In the genomic region with DNA sequence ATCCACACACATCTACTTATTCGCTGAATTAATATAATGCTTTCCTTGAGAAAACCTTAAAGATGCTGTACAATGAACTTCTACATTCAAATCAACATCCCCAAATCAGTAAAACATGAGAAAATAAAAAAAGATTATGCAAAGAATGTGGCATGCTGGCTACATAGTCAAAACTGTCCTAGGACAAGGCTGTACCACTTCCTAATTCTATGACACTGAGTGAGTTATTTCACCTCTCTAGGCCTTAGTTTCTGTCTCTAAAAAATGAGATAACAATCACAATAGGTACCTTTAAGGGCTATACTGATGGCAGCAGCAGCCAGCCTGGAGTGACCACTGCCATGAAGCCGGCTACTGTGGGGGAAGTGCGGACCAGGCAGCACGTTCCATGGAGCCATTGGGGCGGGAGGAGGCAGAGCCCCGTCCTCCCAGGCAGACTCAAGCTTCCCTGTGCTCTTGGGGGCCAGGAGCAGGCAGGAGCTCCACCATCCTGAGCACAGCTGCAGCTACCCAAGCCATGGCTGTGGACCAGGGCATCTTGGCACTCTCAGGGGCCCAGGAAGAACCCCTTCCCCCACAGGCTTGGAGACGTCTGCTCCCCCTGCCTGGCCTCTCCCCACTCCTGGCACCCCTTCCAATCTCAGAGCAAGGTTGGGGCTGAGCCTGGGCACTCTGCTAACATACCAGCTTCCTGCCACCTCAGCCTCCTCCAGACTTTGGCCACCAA, we compare ENCODE assay signal across 12 cellular contexts.
DNase-seq lines count a peak whose midpoint lies in the region; ATAC-seq and TF ChIP-seq lines count a peak whose summit lies in the region.
"Had no signal": no experiment of that assay in that cellular context is flagged by ENCODE, and none has a peak within 500 bp of the region (broad histone marks: within the 10 kb centered on the region; RNA-seq: fewer than 3 reads in every experiment).

No MANE protein-coding gene starts in this region.

- peak; percentile 79 for ATAC-seq in GM19025 (IDR thresholded peaks at IDR 0.05; ENCODE audit: low read depth, unreplicated experiment)
- peak; percentile 93 for ATAC-seq in HG02571 (IDR thresholded peaks at IDR 0.05; ENCODE audit: unreplicated experiment)
- ATAC-seq in HG03457 (IDR thresholded peaks at IDR 0.05; ENCODE audit: unreplicated experiment) = peak; percentile 88
- ATAC-seq: left cardiac atrium, right cardiac atrium had no signal

- intact Hi-C loops in activated CD4-positive, alpha-beta memory T cell treated with anti-CD3 and anti-CD28 coated beads for 36 hours (cut with micrococcal nuclease) = no loop called here

- H3K27ac Mint-ChIP-seq in nephron progenitor cell = no peak overlapping the region
- no peak overlapping the region for H3K27ac Mint-ChIP-seq in activated CD4-positive, alpha-beta memory T cell treated with anti-CD3 and anti-CD28 coated beads for 36 hours
- H3K27ac Mint-ChIP-seq: activated naive CD4-positive, alpha-beta T cell treated with anti-CD3 and anti-CD28 coated beads, Interleukin-2, amount 50 U/mL, for 24 hours had no signal

- H3K9me3 Mint-ChIP-seq in nephron progenitor cell = no peaks in the 10 kb centered on the region
- H3K9me3 Mint-ChIP-seq in activated CD4-positive, alpha-beta memory T cell treated with anti-CD3 and anti-CD28 coated beads for 36 hours = no peaks in the 10 kb centered on the region
- H3K9me3 Mint-ChIP-seq: activated naive CD4-positive, alpha-beta T cell treated with anti-CD3 and anti-CD28 coated beads, Interleukin-2, amount 50 U/mL, for 24 hours had no signal

- H3K4me1 Mint-ChIP-seq in nephron progenitor cell = no peaks in the 10 kb centered on the region
- H3K4me1 Mint-ChIP-seq in activated CD4-positive, alpha-beta memory T cell treated with anti-CD3 and anti-CD28 coated beads for 36 hours (ENCODE audit: low read depth) = peaks cover 2% of the 10 kb centered on the region
- H3K4me1 Mint-ChIP-seq: activated naive CD4-positive, alpha-beta T cell treated with anti-CD3 and anti-CD28 coated beads, Interleukin-2, amount 50 U/mL, for 24 hours had no signal

- H3K36me3 Mint-ChIP-seq in nephron progenitor cell (ENCODE audit: low read depth) = peaks cover 5% of the 10 kb centered on the region
- H3K36me3 Mint-ChIP-seq in activated CD4-positive, alpha-beta memory T cell treated with anti-CD3 and anti-CD28 coated beads for 36 hours = no peaks in the 10 kb centered on the region
- H3K36me3 Mint-ChIP-seq: activated naive CD4-positive, alpha-beta T cell treated with anti-CD3 and anti-CD28 coated beads, Interleukin-2, amount 50 U/mL, for 24 hours had no signal

- CTCF ChIA-PET in activated CD4-positive, alpha-beta memory T cell treated with anti-CD3 and anti-CD28 coated beads for 36 hours (lab: Charles Lee) = interaction anchor here (0.6 to 1.7 kb wide), 5 partner anchors 8 to 287 kb away, joined by 3 to 5 read pairs (median 3); no protein-coding TSS in a partner anchor

- DNase-seq in nephron progenitor cell = peak; percentile 2
- no peak for DNase-seq in activated CD4-positive, alpha-beta memory T cell treated with anti-CD3 and anti-CD28 coated beads for 36 hours
- DNase-seq in DMS 273 (lab: John Stamatoyannopoulos, UW; ENCODE audit: unreplicated experiment) = no peak
- DNase-seq in GF-D8 (lab: John Stamatoyannopoulos, UW) = no peak
- DNase-seq in NCI-H524 treated with DMSO at 0.1 percent for 48 hours (lab: John Stamatoyannopoulos, UW) = no peak
- DNase-seq: EL, left cardiac atrium had no signal

- H3K27me3 Mint-ChIP-seq in nephron progenitor cell (ENCODE audit: low read depth, poor library complexity) = no peaks in the 10 kb centered on the region
- no peaks in the 10 kb centered on the region for H3K27me3 Mint-ChIP-seq in activated CD4-positive, alpha-beta memory T cell treated with anti-CD3 and anti-CD28 coated beads for 36 hours

- no peak for TF ChIP-seq CTCF in nephron progenitor cell (IDR thresholded peaks at IDR 0.05)

- POLR2A ChIA-PET in activated CD4-positive, alpha-beta memory T cell treated with anti-CD3 and anti-CD28 coated beads for 36 hours (lab: Charles Lee) = no interaction called here

- H3K4me3 Mint-ChIP-seq in nephron progenitor cell = no peak overlapping the region
- no peak overlapping the region for H3K4me3 Mint-ChIP-seq in activated CD4-positive, alpha-beta memory T cell treated with anti-CD3 and anti-CD28 coated beads for 36 hours
- H3K4me3 Mint-ChIP-seq: activated naive CD4-positive, alpha-beta T cell treated with anti-CD3 and anti-CD28 coated beads, Interleukin-2, amount 50 U/mL, for 24 hours had no signal
